8 cellular contexts compared by ENCODE assay signal in the genomic region with DNA sequence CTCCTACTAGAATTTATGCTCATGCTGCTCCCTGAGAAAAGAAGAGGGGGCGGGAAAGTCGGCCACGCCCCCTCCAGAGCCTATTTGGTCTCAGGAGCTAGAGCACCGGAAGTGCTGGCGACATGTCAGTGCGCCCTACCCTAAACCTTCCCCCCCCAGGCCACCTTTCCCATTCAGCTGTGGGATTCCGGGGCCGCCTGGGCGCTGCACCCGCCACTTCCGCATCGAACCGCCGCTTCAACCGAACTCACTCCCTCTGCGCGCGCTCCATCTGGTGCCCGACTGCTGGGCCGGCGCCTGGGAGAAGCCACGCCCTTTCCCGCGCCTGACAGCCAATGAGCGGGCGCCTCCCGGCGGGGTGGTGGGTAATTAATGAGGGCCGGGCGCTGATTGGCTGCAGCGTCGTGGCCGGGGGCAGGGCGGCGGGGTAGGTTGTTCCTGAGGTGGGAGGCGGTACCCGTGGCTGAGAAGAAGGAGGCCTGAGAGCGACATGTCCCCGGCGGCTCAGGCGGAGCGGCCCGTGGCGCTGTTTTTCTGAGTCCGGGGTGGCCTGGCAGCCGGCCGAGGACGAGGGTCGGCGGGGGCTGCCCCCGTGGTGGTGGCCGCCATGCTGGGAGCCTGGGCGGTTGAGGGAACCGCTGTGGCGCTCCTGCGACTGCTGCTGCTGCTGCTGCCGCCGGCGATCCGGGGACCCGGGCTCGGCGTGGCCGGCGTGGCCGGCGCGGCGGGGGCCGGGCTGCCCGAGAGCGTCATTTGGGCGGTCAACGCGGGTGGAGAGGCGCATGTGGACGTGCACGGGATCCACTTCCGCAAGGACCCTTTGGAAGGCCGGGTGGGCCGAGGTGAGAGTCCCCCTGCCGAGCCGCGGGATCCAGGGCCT. TPM values are rescaled to one million over a fixed set of nuclear protein-coding genes. Genes with fewer than 3 reads are reported as not detected.
DNase-seq lines count a peak whose midpoint lies in the region; ATAC-seq, FAIRE-seq and TF ChIP-seq lines count a peak whose summit lies in the region.

Gene MLEC, plus strand, starts transcription at position 460 of the 880 bp plus-strand sequence. Its CDS starts 148 bp downstream, at position 608.

- peaks cover 32 to 38% of the 10 kb centered on the region in 2 experiments for H3K4me1 Mint-ChIP-seq in H9
- peaks cover 44% of the 10 kb centered on the region for H3K4me1 Mint-ChIP-seq in nephron progenitor cell
- peaks cover 54% of the 10 kb centered on the region for H3K4me1 Mint-ChIP-seq in stimulated activated naive CD8-positive, alpha-beta T cell treated with anti-CD3 and anti-CD28 coated beads, Interleukin-15, amount 100 ng/mL, for 72 hours

- peak within 1 kb of the TSS; percentile 14 for H3K27ac ChIP-seq in H9 (ENCODE audit: insufficient read length, low read depth, low read length)

- H2BK120ac ChIP-seq in H9 (ENCODE audit: low read depth, low read length, poor library complexity, severe bottlenecking): no peak within 1 kb of the TSS

- H3K9ac ChIP-seq in H9 (ENCODE audit: extremely low read depth, insufficient read length, low read length): peak within 1 kb of the TSS; percentile 82

- peak within 1 kb of the TSS; percentile 79 for H3K14ac ChIP-seq in H9 (ENCODE audit: insufficient read depth, low read length)

- DNase-seq in H9: peak; percentile 99
- peak; percentile 98 for DNase-seq in MG63
- DNase-seq in SHP77 treated with DMSO at 0.1 percent for 48 hours (lab: John Stamatoyannopoulos, UW): peak; percentile 97
- DNase-seq in activated effector memory CD4-positive, alpha-beta T cell treated with anti-CD3 and anti-CD28 coated beads, Interleukin-2, amount 50 U/mL, for 16 hours: peak; percentile 100
- peak; percentile 98 for DNase-seq in fibroblast of the aortic adventitia (ENCODE audit: low read depth)
- DNase-seq in nephron progenitor cell: peak; percentile 99
- DNase-seq in stimulated activated naive CD8-positive, alpha-beta T cell treated with anti-CD3 and anti-CD28 coated beads, Interleukin-15, amount 100 ng/mL, for 72 hours: peak; percentile 100

- H3K9me3 ChIP-seq in H9 (ENCODE audit: control insufficient read depth, low read depth, low read length) (no peaks in the 10 kb centered on the region), MG63 (no peaks in the 10 kb centered on the region)

- H4K91ac ChIP-seq in H9 (ENCODE audit: insufficient read length, low read depth, low read length): no peak within 1 kb of the TSS

- no peak within 1 kb of the TSS for H2BK20ac ChIP-seq in H9 (ENCODE audit: low read depth, low read length, poor library complexity, severe bottlenecking)

- peak within 1 kb of the TSS; percentile 89 to 96 for H3K4me3 Mint-ChIP-seq in H9
- peak within 1 kb of the TSS; percentile 91 for H3K4me3 Mint-ChIP-seq in nephron progenitor cell
- peak within 1 kb of the TSS; percentile 93 to 96 for H3K4me3 Mint-ChIP-seq in stimulated activated naive CD8-positive, alpha-beta T cell treated with anti-CD3 and anti-CD28 coated beads, Interleukin-15, amount 100 ng/mL, for 72 hours

- H3K79me2 ChIP-seq in H9 (ENCODE audit: insufficient read depth, low read length): peaks cover 34% of the 10 kb centered on the region

- H2BK15ac ChIP-seq in H9 (ENCODE audit: low read depth, low read length): no peak within 1 kb of the TSS

- peak within 1 kb of the TSS; percentile 97 for H3K4me2 ChIP-seq in H9 (ENCODE audit: insufficient read depth, insufficient read length, low read length)

- H3K56ac ChIP-seq in H9 (ENCODE audit: insufficient read length, low read depth, low read length): no peak within 1 kb of the TSS

- no peak within 1 kb of the TSS for H4K8ac ChIP-seq in H9 (replicated peaks; ENCODE audit: insufficient read length, low read depth, low read length)

- H2BK5ac ChIP-seq in H9 (ENCODE audit: insufficient read length, low read length): no peak within 1 kb of the TSS

- H2AFZ ChIP-seq in H9 (ENCODE audit: low read length): peak within 1 kb of the TSS; percentile 23

- WGBS in H9 (ENCODE audit: extremely low coverage, insufficient read length, low lambda C conversion rate): no CpG with 5 or more reads among the region's 84 CpGs

- peak within 1 kb of the TSS; percentile 68 for H3K18ac ChIP-seq in H9 (ENCODE audit: insufficient read length, low read depth, low read length)

- H3K27ac Mint-ChIP-seq in H9: peak within 1 kb of the TSS; percentile 96 to 99 (median 97)
- H3K27ac Mint-ChIP-seq in nephron progenitor cell: peak within 1 kb of the TSS; percentile 99
- peak within 1 kb of the TSS; percentile 87 to 90 for H3K27ac Mint-ChIP-seq in stimulated activated naive CD8-positive, alpha-beta T cell treated with anti-CD3 and anti-CD28 coated beads, Interleukin-15, amount 100 ng/mL, for 72 hours

- no peak within 1 kb of the TSS for H2BK12ac ChIP-seq in H9 (ENCODE audit: insufficient read length, low read depth, low read length)

- no peak within 1 kb of the TSS for H4K5ac ChIP-seq in H9 (ENCODE audit: insufficient read length, low read depth, low read length)

- peaks cover 18% of the 10 kb centered on the region for H3K36me3 ChIP-seq in MG63

- TF ChIP-seq CTCF in H9 (conservative IDR thresholded peaks at IDR 0.05) (peak; percentile 16; the same call in 1 of the 3 replicates), fibroblast of the aortic adventitia (IDR thresholded peaks at IDR 0.05; ENCODE audit: insufficient read depth, low read length) (no peak), nephron progenitor cell (IDR thresholded peaks at IDR 0.05) (no peak)

- H3K4me1 ChIP-seq in H9 (ENCODE audit: insufficient read depth, low read length): peaks cover 5% of the 10 kb centered on the region; the same call in 1 of the 2 replicates

- H3K27me3 ChIP-seq in H9 (ENCODE audit: insufficient read depth, low read length) (no peaks in the 10 kb centered on the region), MG63 (no peaks in the 10 kb centered on the region)

- peak within 1 kb of the TSS; percentile 66 for H3K4me3 ChIP-seq in MG63
- H3K4me3 ChIP-seq in fibroblast of the aortic adventitia (ENCODE audit: low read depth, low read length): peak within 1 kb of the TSS; percentile 93

- H3K9me3 Mint-ChIP-seq in H9 (no peaks in the 10 kb centered on the region), nephron progenitor cell (no peaks in the 10 kb centered on the region)
- H3K9me3 Mint-ChIP-seq in stimulated activated naive CD8-positive, alpha-beta T cell treated with anti-CD3 and anti-CD28 coated beads, Interleukin-15, amount 100 ng/mL, for 72 hours: no peaks in the 10 kb centered on the region

- no peaks in the 10 kb centered on the region for H3K79me1 ChIP-seq in H9 (ENCODE audit: insufficient read depth, low read depth, low read length, poor library complexity, severe bottlenecking)

- H3K36me3 Mint-ChIP-seq in H9 (ENCODE audit: insufficient read depth in 1 of 3, low read depth in 3 of 3) (peaks cover 0 to 4% (median 0%) of the 10 kb centered on the region in 3 experiments; a peak in 1 of 7 replicates), nephron progenitor cell (ENCODE audit: low read depth) (peaks cover 7% of the 10 kb centered on the region)

- H2AK5ac ChIP-seq in H9 (ENCODE audit: insufficient read length, low read length): no peak within 1 kb of the TSS

- peaks cover 14% of the 10 kb centered on the region for H3K23me2 ChIP-seq in H9 (ENCODE audit: insufficient read length, low read depth, low read length, poor library complexity, severe bottlenecking)

- H3K23ac ChIP-seq in H9 (ENCODE audit: insufficient read length, low read depth, low read length): no peak within 1 kb of the TSS

- no peaks in the 10 kb centered on the region for H4K20me1 ChIP-seq in H9 (ENCODE audit: control insufficient read depth, insufficient read depth, insufficient read length)

- H3T11ph ChIP-seq in H9 (ENCODE audit: low read length): no peak within 1 kb of the TSS

- FAIRE-seq in G401.6 (lab: Jason Lieb, UNC): peak; percentile 97

- peak; percentile 90 for ATAC-seq in stimulated activated naive CD8-positive, alpha-beta T cell treated with anti-CD3 and anti-CD28 coated beads, Interleukin-15, amount 100 ng/mL, for 72 hours

- H3K27me3 Mint-ChIP-seq in H9 (ENCODE audit: low read depth) (no peaks in the 10 kb centered on the region; the same call in 1 of the 2 replicates), nephron progenitor cell (ENCODE audit: low read depth, poor library complexity) (no peaks in the 10 kb centered on the region)
- H3K27me3 Mint-ChIP-seq in stimulated activated naive CD8-positive, alpha-beta T cell treated with anti-CD3 and anti-CD28 coated beads, Interleukin-15, amount 100 ng/mL, for 72 hours: no peaks in the 10 kb centered on the region

- no peak within 1 kb of the TSS for H3K4ac ChIP-seq in H9 (ENCODE audit: low read depth, low read length)

RNA-seq across cellular contexts. Expression of gene MLEC, which starts in this region (rescaled TPM):
- total RNA-seq in H9 (2021) (181 TPM in 2 replicates), fibroblast of the aortic adventitia (ENCODE audit: low replicate concordance) (77.1 and 135 TPM in 2 replicates)
- 128 and 143 TPM in 2 replicates for total RNA-seq in MG63 (2014; rRNA removed; shearing (Covaris generic); ENCODE audit: low replicate concordance)

Comparison
In these comparisons a context has a peak if more than half of its experiments do, and no peak if none do; other contexts are left out.
1. Peak in every context shown above with its lines: DNase-seq, ATAC-seq, H3K4me3 ChIP-seq and H3K27ac ChIP-seq.